17 cellular contexts compared by ENCODE assay signal in the genomic region with DNA sequence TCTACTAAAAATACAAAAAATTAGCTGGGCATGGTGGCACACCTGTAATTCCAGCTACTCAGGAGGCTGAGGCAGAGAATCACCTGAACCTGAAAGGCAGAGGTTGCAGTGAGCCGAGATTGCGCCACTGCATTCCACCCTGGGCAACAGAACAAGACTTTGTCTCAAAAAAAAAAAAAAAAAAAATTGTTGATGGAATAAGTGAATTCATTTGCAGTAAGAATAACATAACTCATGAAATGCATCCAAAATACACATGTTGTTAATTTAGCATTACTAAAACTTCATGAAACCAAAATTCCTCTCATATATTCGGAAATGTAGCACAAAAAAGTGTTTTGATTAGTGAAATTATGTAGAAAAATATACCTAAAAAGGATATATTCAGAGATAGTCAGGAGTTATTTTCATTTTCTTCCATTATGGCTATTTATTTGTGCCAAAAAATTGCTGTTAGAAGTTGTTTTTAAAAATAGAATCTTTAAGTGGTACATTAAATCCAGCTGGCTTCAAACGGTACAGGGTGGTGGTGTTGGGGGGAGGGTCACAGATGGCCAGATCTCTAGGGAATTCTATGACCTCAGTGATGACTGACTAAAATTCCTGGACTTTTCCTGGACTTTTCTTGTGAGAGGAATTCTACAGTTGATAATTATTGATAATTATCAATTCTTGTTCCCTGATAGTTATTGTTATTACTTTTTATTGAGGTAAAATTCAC.
DNase-seq lines count a peak whose midpoint lies in the region; ATAC-seq and TF ChIP-seq lines count a peak whose summit lies in the region.
"Had no signal": no experiment of that assay in that cellular context is flagged by ENCODE, and none has a peak within 500 bp of the region (broad histone marks: within the 10 kb centered on the region; RNA-seq: fewer than 3 reads in every experiment).

No MANE protein-coding gene starts in this region.

- no peak overlapping the region for H3K27ac ChIP-seq in foreskin keratinocyte
- H3K27ac ChIP-seq: tibial nerve had no signal

- DNase-seq in AG09309 (ENCODE audit: low read depth) (peak; percentile 52), HS-5 (ENCODE audit: low read depth) (peak; percentile 43), astrocyte of the spinal cord (ENCODE audit: low read depth, low spot score) (peak; percentile 3), hepatic stellate cell (ENCODE audit: low spot score) (peak; percentile 37), foreskin keratinocyte (no peak)
- DNase-seq: activated CD8-positive, alpha-beta memory T cell treated with anti-CD3 and anti-CD28 coated beads, Interleukin-2, amount 10 ng/mL, durations not matched to agents 7 days and 5 days; activated naive CD4-positive, alpha-beta T cell treated with anti-CD3 and anti-CD28 coated beads for 36 hours; cerebellar nuclear complex; DND-41; KG1; NCI-H146; NCI-H526 had no signal

- H3K4me1 ChIP-seq in foreskin keratinocyte = peaks cover 3% of the 10 kb centered on the region

- in situ Hi-C loops in astrocyte of the spinal cord (cut with HindIII; ENCODE audit: low sequenced_read_pairs) = no loop called here

- no peaks in the 10 kb centered on the region for H3K27me3 ChIP-seq in foreskin keratinocyte
- H3K27me3 ChIP-seq: tibial nerve had no signal

- TF ChIP-seq CTCF in AG09309 (IDR thresholded peaks at IDR 0.05; ENCODE audit: control insufficient read depth, insufficient read depth, low read depth, low read length, missing control alignments) (no peak), astrocyte of the spinal cord (IDR thresholded peaks at IDR 0.05; ENCODE audit: low read depth, low read length) (no peak), foreskin keratinocyte (conservative IDR thresholded peaks at IDR 0.05) (no peak)

- no peak overlapping the region for H3K4me3 ChIP-seq in AG09309 (ENCODE audit: control insufficient read depth, low read depth, low read length)
- H3K4me3 ChIP-seq in astrocyte of the spinal cord (ENCODE audit: low read depth, low read length) = no peak overlapping the region
- H3K4me3 ChIP-seq: tibial nerve had no signal

- ATAC-seq in GM21367 (IDR thresholded peaks at IDR 0.05; ENCODE audit: unreplicated experiment) = no peak
- no peak for ATAC-seq in GM18909 (IDR thresholded peaks at IDR 0.05; ENCODE audit: poor library complexity, unreplicated experiment)
- ATAC-seq in foreskin keratinocyte = no peak
- no peak for ATAC-seq in GM19351 (IDR thresholded peaks at IDR 0.05; ENCODE audit: unreplicated experiment)
- ATAC-seq: activated CD8-positive, alpha-beta memory T cell treated with anti-CD3 and anti-CD28 coated beads, Interleukin-2, amount 10 ng/mL, durations not matched to agents 7 days and 5 days; esophagus mucosa had no signal

Comparison
In these comparisons a context has a peak if more than half of its experiments do, and no peak if none do; other contexts are left out.
1. DNase-seq: peak in AG09309 (single experiment), HS-5 (single experiment), astrocyte of the spinal cord (single experiment) and hepatic stellate cell (single experiment); none in foreskin keratinocyte (0 of 2).